ENCODE assay signal across 8 cellular contexts in genomic region chr4:124712417-124713212, GRCh38. TPM values are rescaled to one million over a fixed set of nuclear protein-coding genes. Genes with fewer than 3 reads are reported as not detected.
DNase-seq lines count a peak whose midpoint lies in the region; ATAC-seq, FAIRE-seq and TF ChIP-seq lines count a peak whose summit lies in the region.

Gene ANKRD50, minus strand, starts transcription at chr4:124712732. Its CDS starts 2,221 bp downstream, at chr4:124710511.

- peak within 1 kb of the TSS; percentile 99 for H3K27ac Mint-ChIP-seq in HFFc6

- intact Hi-C loops in pancreas (cut with DNase I) (no loop called here), transverse colon (cut with DNase I; ENCODE audit: low total_unique reads) (no loop called here)

- peak within 1 kb of the TSS; percentile 98 for H3K27ac ChIP-seq in cardiac muscle cell
- H3K27ac ChIP-seq in pancreas: peak within 1 kb of the TSS; percentile 82 to 97 (median 92)
- H3K27ac ChIP-seq in transverse colon: peak within 1 kb of the TSS; percentile 91 to 97 (median 95)

- peak within 1 kb of the TSS; percentile 94 for H3K9ac ChIP-seq in adipocyte (ENCODE audit: low read length)

- peaks cover 26% of the 10 kb centered on the region for H3K4me1 Mint-ChIP-seq in HFFc6 (ENCODE audit: low read depth)

- no peaks in the 10 kb centered on the region for H3K9me3 Mint-ChIP-seq in HFFc6

- peaks cover 13% of the 10 kb centered on the region for H3K36me3 Mint-ChIP-seq in HFFc6 (ENCODE audit: low read depth)

- H3K27me3 ChIP-seq in adipocyte (replicated peaks; ENCODE audit: control insufficient read depth, insufficient read depth, low read length) (no peaks in the 10 kb centered on the region), cardiac muscle cell (no peaks in the 10 kb centered on the region), pancreas (no peaks in the 10 kb centered on the region), transverse colon (no peaks in the 10 kb centered on the region)

- TF ChIP-seq EP300 in transverse colon (IDR thresholded peaks at IDR 0.05; ENCODE audit: low read depth): no peak

- peak; percentile 86 for DNase-seq in HFFc6
- DNase-seq in NAMALWA (ENCODE audit: low spot score): peak; percentile 82
- peak; percentile 97 for DNase-seq in adipocyte (ENCODE audit: low read depth)
- peak; percentile 95 to 99 for DNase-seq in cardiac muscle cell (ENCODE audit: low read depth in 1 of 2, low spot score in 1 of 2)
- DNase-seq in pancreas: peak; percentile 87 to 95 (median 90)
- DNase-seq in transverse colon: peak; percentile 86

- H3K27me3 Mint-ChIP-seq in HFFc6 (ENCODE audit: insufficient read depth): no peaks in the 10 kb centered on the region; the same call in 1 of the 2 replicates

- TF ChIP-seq POLR2A in transverse colon (IDR thresholded peaks at IDR 0.05): peak; percentile 64

- in situ Hi-C loops in transverse colon (cut with MboI; ENCODE audit: low pct_ligation_motif_present in 1 of 4, low pct_unique_long_range_greater_than_20kb in 1 of 4, low sequenced_read_pairs in 3 of 4): loop anchor here in 1 of 4 donors (25.0 kb wide), 2 partner anchors 375 to 1125 kb away; no protein-coding TSS in a partner anchor

- H3K4me1 ChIP-seq in adipocyte (ENCODE audit: control insufficient read depth, insufficient read depth, low read length) (peaks cover 34% of the 10 kb centered on the region), cardiac muscle cell (ENCODE audit: low read depth) (peaks cover 26% of the 10 kb centered on the region), pancreas (peaks cover 0 to 26% (median 13%) of the 10 kb centered on the region in 3 donors), transverse colon (peaks cover 5 to 33% (median 18%) of the 10 kb centered on the region in 4 donors)

- H3K9me3 ChIP-seq in adipocyte (ENCODE audit: control insufficient read depth, low read length) (no peaks in the 10 kb centered on the region), cardiac muscle cell (ENCODE audit: low read depth) (no peaks in the 10 kb centered on the region), pancreas (no peaks in the 10 kb centered on the region), transverse colon (no peaks in the 10 kb centered on the region)

- TF ChIP-seq CTCF in HFFc6 (IDR thresholded peaks at IDR 0.05) (no peak), cardiac muscle cell (IDR thresholded peaks at IDR 0.05; ENCODE audit: low read depth, low read length) (no peak), pancreas (IDR thresholded peaks at IDR 0.05) (no peak), transverse colon (IDR thresholded peaks at IDR 0.05) (no peak)

- H3K4me3 ChIP-seq in GM08714 (ENCODE audit: low read length) (peak within 1 kb of the TSS; percentile 90), adipocyte (ENCODE audit: low read length) (peak within 1 kb of the TSS; percentile 94), cardiac muscle cell (peak within 1 kb of the TSS; percentile 78), pancreas (peak within 1 kb of the TSS; percentile 54 to 92 (median 76)), transverse colon (peak within 1 kb of the TSS; percentile 76 to 83 (median 76))

- ATAC-seq in SK-N-SH treated with all-trans-retinoic acid at 6 μM for 48 hours: peak; percentile 77
- peak; percentile 79 to 88 (median 88) for ATAC-seq in pancreas

- FAIRE-seq in pancreas (lab: Jason Lieb, UNC): no peak

- H3K36me3 ChIP-seq in adipocyte (ENCODE audit: control insufficient read depth, insufficient read depth, low read length, severe bottlenecking) (peaks cover 1% of the 10 kb centered on the region), cardiac muscle cell (no peaks in the 10 kb centered on the region), pancreas (no peaks in the 10 kb centered on the region), transverse colon (no peaks in the 10 kb centered on the region)

- peak within 1 kb of the TSS; percentile 90; the same call in 1 of the 2 replicates for H3K4me3 Mint-ChIP-seq in HFFc6

- WGBS in pancreas, 2 donors: 0% methylated on average over 33 to 82 of the region's 83 CpGs
- WGBS in transverse colon (ENCODE audit: low coverage in 1 of 2), 2 donors: 1% methylated on average over 44 of the region's 83 CpGs; no CpG with 5 or more reads in 1 of the 2 donors

TF ChIP-seq in SK-N-SH treated with all-trans-retinoic acid at 6 μM for 48 hours, 23 proteins besides CTCF, POLR2A, EP300 and RAD21:
- no peak for TF ChIP-seq CSRNP3 (CRISPR knock-in tag; IDR thresholded peaks at IDR 0.05)
- peak; percentile 67; the same call in 1 of the 2 replicates for TF ChIP-seq PATZ1 (CRISPR knock-in tag; IDR thresholded peaks at IDR 0.05; ENCODE audit: borderline replicate concordance)
- TF ChIP-seq TOX (CRISPR knock-in tag; IDR thresholded peaks at IDR 0.05; ENCODE audit: borderline replicate concordance): no peak
- TF ChIP-seq GLIS3 (CRISPR knock-in tag; IDR thresholded peaks at IDR 0.05): peak; percentile 70; the same call in 1 of the 2 replicates
- peak; percentile 73; the same call in 1 of the 2 replicates for TF ChIP-seq ZFP3 (CRISPR knock-in tag; IDR thresholded peaks at IDR 0.05)

RNA-seq across cellular contexts. Expression of gene ANKRD50, which starts in this region (rescaled TPM):
- 10 to 100 TPM; 17.1 to 23.2 (median 18.2) TPM for total RNA-seq in HFFc6 (2021; fragmentation: NEBNext Ultra II Directional; extraction: Animal tissue kit (Norgen Biotek cat#: 25700))
- total RNA-seq in cardiac muscle cell: 16.2 and 21.8 TPM in 2 replicates
- 8.9 and 10.4 TPM in 2 replicates for polyA plus RNA-seq in cardiac muscle cell
- total RNA-seq in pancreas: 10 to 100 TPM in 1 of 6 donors, 1 to 10 TPM in 5; 2.4 to 12.5 (median 3.6) TPM
- 1 to 10 TPM; 1.2 to 1.9 TPM for polyA plus RNA-seq in pancreas
- 10 to 100 TPM; 11.9 to 31.8 (median 13.9) TPM for total RNA-seq in transverse colon

Comparison
In these comparisons a context has a peak if more than half of its experiments do, and no peak if none do; other contexts are left out.
1. Peak in every context shown above with its lines: DNase-seq, ATAC-seq, H3K4me3 ChIP-seq and H3K27ac ChIP-seq.